22 cellular contexts compared by ENCODE assay signal in the genomic region with DNA sequence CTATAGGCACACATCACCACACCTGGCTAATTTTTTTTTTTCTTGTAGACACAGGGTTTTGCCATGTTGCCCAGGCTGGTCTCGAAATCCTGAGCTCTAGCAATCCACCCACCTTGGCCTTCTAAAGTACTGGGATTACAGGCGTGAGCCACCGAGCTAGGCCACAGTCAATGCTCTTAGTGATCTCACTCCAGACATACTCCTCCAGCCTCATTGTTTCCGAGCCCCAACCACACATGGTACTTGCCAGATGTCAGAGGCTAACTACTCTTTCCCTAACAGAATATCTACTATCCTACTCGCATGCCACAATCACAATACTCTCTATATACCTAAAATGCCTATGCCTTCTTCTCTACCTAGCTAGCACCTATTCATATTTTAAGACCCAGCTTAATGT. TPM values are rescaled to one million over a fixed set of nuclear protein-coding genes. Genes with fewer than 3 reads are reported as not detected.
DNase-seq lines count a peak whose midpoint lies in the region; ATAC-seq and TF ChIP-seq lines count a peak whose summit lies in the region.
"Had no signal": no experiment of that assay in that cellular context is flagged by ENCODE, and none has a peak within 500 bp of the region (broad histone marks: within the 10 kb centered on the region; RNA-seq: fewer than 3 reads in every experiment).

No MANE protein-coding gene starts in this region.

- H3K4me3 ChIP-seq in testis: no peak overlapping the region
- H3K4me3 ChIP-seq: A549; BLaER1 treated with 17β-estradiol and CSF1 and Interleukin-3, amounts not matched to agents 10 nM and 100 nM; GM23248 had no signal

- peaks cover 2% of the 10 kb centered on the region for H3K36me3 Mint-ChIP-seq in activated naive CD8-positive, alpha-beta T cell treated with anti-CD3 and anti-CD28 coated beads, Interleukin-2, amount 50 U/mL, for 24 hours (ENCODE audit: low read depth)
- H3K36me3 Mint-ChIP-seq in activated naive CD8-positive, alpha-beta T cell treated with anti-CD3 and anti-CD28 coated beads for 36 hours: no peaks in the 10 kb centered on the region
- peaks cover 12% of the 10 kb centered on the region for H3K36me3 Mint-ChIP-seq in brain

- WGBS in testis, 2 donors: 71 to 78% methylated on average over 5 of the region's 5 CpGs

- H3K4me3 Mint-ChIP-seq in activated naive CD8-positive, alpha-beta T cell treated with anti-CD3 and anti-CD28 coated beads, Interleukin-2, amount 50 U/mL, for 24 hours: no peak overlapping the region
- H3K4me3 Mint-ChIP-seq in activated naive CD8-positive, alpha-beta T cell treated with anti-CD3 and anti-CD28 coated beads for 36 hours: no peak overlapping the region
- H3K4me3 Mint-ChIP-seq in stimulated activated naive CD8-positive, alpha-beta T cell treated with anti-CD3 and anti-CD28 coated beads, Interleukin-15, amount 100 ng/mL, for 72 hours: no peak overlapping the region
- H3K4me3 Mint-ChIP-seq in brain: no peak overlapping the region
- H3K4me3 Mint-ChIP-seq: CD14-positive monocyte; CD4-positive, alpha-beta T cell; CD8-positive, alpha-beta memory T cell had no signal

- DNase-seq in activated naive CD8-positive, alpha-beta T cell treated with anti-CD3 and anti-CD28 coated beads, Interleukin-2, amount 50 U/mL, for 24 hours: no peak
- DNase-seq in activated naive CD8-positive, alpha-beta T cell treated with anti-CD3 and anti-CD28 coated beads for 36 hours: no peak
- DNase-seq in stimulated activated naive CD8-positive, alpha-beta T cell treated with anti-CD3 and anti-CD28 coated beads, Interleukin-15, Interleukin-2, amounts not matched to agents 100 U/mL and 50 U/mL, for 24 hours: no peak
- no peak for DNase-seq in stimulated activated naive CD8-positive, alpha-beta T cell treated with anti-CD3 and anti-CD28 coated beads, Interleukin-15, amount 100 ng/mL, for 72 hours
- DNase-seq in testis: no peak
- no peak for DNase-seq in hypothalamus (lab: John Stamatoyannopoulos, UW)
- no peak for DNase-seq in activated effector memory CD4-positive, alpha-beta T cell treated with Interleukin-2 at 50 U/mL for 16 hours
- DNase-seq: 8988T; ACHN; AML-193; BE2C; CD4-positive, alpha-beta T cell; CD8-positive, alpha-beta memory T cell; DMS153; DND-41; GM23248; H7; HCEC 1CT had no signal

- TF ChIP-seq CTCF in brain (conservative IDR thresholded peaks at IDR 0.05) (no peak), testis (IDR thresholded peaks at IDR 0.05) (no peak)

- H3K27ac Mint-ChIP-seq in activated naive CD8-positive, alpha-beta T cell treated with anti-CD3 and anti-CD28 coated beads, Interleukin-2, amount 50 U/mL, for 24 hours: no peak overlapping the region
- H3K27ac Mint-ChIP-seq in activated naive CD8-positive, alpha-beta T cell treated with anti-CD3 and anti-CD28 coated beads for 36 hours: no peak overlapping the region
- H3K27ac Mint-ChIP-seq in stimulated activated naive CD8-positive, alpha-beta T cell treated with anti-CD3 and anti-CD28 coated beads, Interleukin-15, amount 100 ng/mL, for 72 hours: no peak overlapping the region
- H3K27ac Mint-ChIP-seq in brain: peak overlapping the region in 3 of 5 experiments; percentile 49 to 92 (median 59)
- H3K27ac Mint-ChIP-seq: CD4-positive, alpha-beta T cell had no signal

- H3K27ac ChIP-seq in testis: peak overlapping the region; percentile 48 to 74
- H3K27ac ChIP-seq: BLaER1 treated with 17β-estradiol and CSF1 and Interleukin-3, amounts not matched to agents 10 nM and 100 nM; GM23248 had no signal

- intact Hi-C loops in testis (cut with DNase I; ENCODE audit: low total_unique reads): no loop called here

- peak; percentile 71 for ATAC-seq in activated naive CD8-positive, alpha-beta T cell treated with anti-CD3 and anti-CD28 coated beads, Interleukin-2, amount 50 U/mL, for 24 hours
- peak; percentile 55 for ATAC-seq in stimulated activated naive CD8-positive, alpha-beta T cell treated with anti-CD3 and anti-CD28 coated beads, Interleukin-15, Interleukin-2, amounts not matched to agents 100 U/mL and 50 U/mL, for 24 hours
- ATAC-seq in stimulated activated naive CD8-positive, alpha-beta T cell treated with anti-CD3 and anti-CD28 coated beads, Interleukin-15, amount 100 ng/mL, for 72 hours: no peak
- ATAC-seq: A549 had no signal

- H3K9me3 ChIP-seq in testis: no peaks in the 10 kb centered on the region
- H3K9me3 ChIP-seq: A549; BE2C; BLaER1 treated with 17β-estradiol and CSF1 and Interleukin-3, amounts not matched to agents 10 nM and 100 nM had no signal

- peaks cover 42% of the 10 kb centered on the region for H3K4me1 ChIP-seq in testis
- H3K4me1 ChIP-seq: BE2C had no signal

- peaks cover 4% of the 10 kb centered on the region for H3K4me1 Mint-ChIP-seq in activated naive CD8-positive, alpha-beta T cell treated with anti-CD3 and anti-CD28 coated beads, Interleukin-2, amount 50 U/mL, for 24 hours
- peaks cover 3% of the 10 kb centered on the region for H3K4me1 Mint-ChIP-seq in activated naive CD8-positive, alpha-beta T cell treated with anti-CD3 and anti-CD28 coated beads for 36 hours
- no peaks in the 10 kb centered on the region for H3K4me1 Mint-ChIP-seq in stimulated activated naive CD8-positive, alpha-beta T cell treated with anti-CD3 and anti-CD28 coated beads, Interleukin-15, amount 100 ng/mL, for 72 hours
- H3K4me1 Mint-ChIP-seq in brain: peaks cover 18% of the 10 kb centered on the region

- no peaks in the 10 kb centered on the region for H3K27me3 ChIP-seq in testis
- H3K27me3 ChIP-seq: BE2C; BLaER1 treated with 17β-estradiol and CSF1 and Interleukin-3, amounts not matched to agents 10 nM and 100 nM had no signal

- no peaks in the 10 kb centered on the region for H3K9me3 Mint-ChIP-seq in activated naive CD8-positive, alpha-beta T cell treated with anti-CD3 and anti-CD28 coated beads, Interleukin-2, amount 50 U/mL, for 24 hours
- no peaks in the 10 kb centered on the region for H3K9me3 Mint-ChIP-seq in activated naive CD8-positive, alpha-beta T cell treated with anti-CD3 and anti-CD28 coated beads for 36 hours
- no peaks in the 10 kb centered on the region for H3K9me3 Mint-ChIP-seq in stimulated activated naive CD8-positive, alpha-beta T cell treated with anti-CD3 and anti-CD28 coated beads, Interleukin-15, amount 100 ng/mL, for 72 hours
- H3K9me3 Mint-ChIP-seq in brain: no peaks in the 10 kb centered on the region
- H3K9me3 Mint-ChIP-seq: CD4-positive, alpha-beta T cell; CD8-positive, alpha-beta memory T cell had no signal

- no peaks in the 10 kb centered on the region for H3K36me3 ChIP-seq in testis (ENCODE audit: low read depth, missing control alignments)
- H3K36me3 ChIP-seq: BE2C had no signal

- H3K27me3 Mint-ChIP-seq in activated naive CD8-positive, alpha-beta T cell treated with anti-CD3 and anti-CD28 coated beads, Interleukin-2, amount 50 U/mL, for 24 hours: no peaks in the 10 kb centered on the region
- no peaks in the 10 kb centered on the region for H3K27me3 Mint-ChIP-seq in activated naive CD8-positive, alpha-beta T cell treated with anti-CD3 and anti-CD28 coated beads for 36 hours
- no peaks in the 10 kb centered on the region for H3K27me3 Mint-ChIP-seq in stimulated activated naive CD8-positive, alpha-beta T cell treated with anti-CD3 and anti-CD28 coated beads, Interleukin-15, amount 100 ng/mL, for 72 hours
- H3K27me3 Mint-ChIP-seq in brain: no peaks in the 10 kb centered on the region
- H3K27me3 Mint-ChIP-seq: CD4-positive, alpha-beta T cell; CD8-positive, alpha-beta memory T cell had no signal

- no peak for TF ChIP-seq POLR2A in testis (IDR thresholded peaks at IDR 0.05)

RNA-seq across cellular contexts. Expression of a gene that starts 17.1 kb away (rescaled TPM):
- total RNA-seq in activated naive CD8-positive, alpha-beta T cell treated with anti-CD3 and anti-CD28 coated beads for 36 hours: 1 to 10 TPM; 3.8 to 5.2 TPM
- polyA plus RNA-seq in brain (ENCODE audit: insufficient read depth, low read depth, low replicate concordance) (8.7 TPM), testis (ENCODE audit: insufficient read depth, low read depth, low replicate concordance) (12.7 TPM)
- 10 to 100 TPM; 28.0 to 39.1 TPM for total RNA-seq in testis

Comparison
In these comparisons a context has a peak if more than half of its experiments do, and no peak if none do; other contexts are left out.
1. H3K27ac Mint-ChIP-seq: peak in brain (3 of 5); none in activated naive CD8-positive, alpha-beta T cell treated with anti-CD3 and anti-CD28 coated beads, Interleukin-2, amount 50 U/mL, for 24 hours (single experiment), activated naive CD8-positive, alpha-beta T cell treated with anti-CD3 and anti-CD28 coated beads for 36 hours (single experiment) and stimulated activated naive CD8-positive, alpha-beta T cell treated with anti-CD3 and anti-CD28 coated beads, Interleukin-15, amount 100 ng/mL, for 72 hours (0 of 2).
2. RNA of a gene that starts 17.1 kb away (total RNA-seq): 28.0 to 39.1 TPM in testis; 3.8 to 5.2 TPM in activated naive CD8-positive, alpha-beta T cell treated with anti-CD3 and anti-CD28 coated beads for 36 hours; every median in the first group is over 4 times any median in the second.